ENCODE assay signal across 2 cellular contexts in the genomic region with DNA sequence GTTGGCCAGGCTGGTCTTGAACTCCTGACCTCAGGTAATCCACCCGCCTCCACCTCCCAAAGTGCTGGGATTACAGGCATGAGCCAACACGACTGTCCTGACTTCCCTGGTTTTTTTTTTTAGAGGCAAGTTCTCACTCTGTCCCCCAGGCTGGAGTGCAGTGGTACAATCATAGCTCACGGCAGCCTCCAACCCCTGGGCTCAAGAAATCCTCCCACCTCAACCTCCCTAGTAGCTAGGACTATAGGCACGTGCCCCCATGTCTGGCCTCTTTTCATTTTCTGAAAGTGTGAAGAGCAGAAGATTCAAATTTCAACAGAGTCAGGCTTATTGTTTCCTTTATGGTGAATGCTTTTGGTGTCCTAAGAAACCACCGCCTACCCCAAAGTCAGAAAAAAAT.
TF ChIP-seq lines count a peak whose summit lies in the region.

No MANE protein-coding gene starts in this region.

TF ChIP-seq in HepG2, 621 proteins besides CTCF, POLR2A, EP300 and RAD21:
- TF ChIP-seq BHLHE40 (IDR thresholded peaks at IDR 0.05; ENCODE audit: low read length) (0 out of 2 replicates have a peak, but pooled peaks have one; percentile 46), ZNF234 (CRISPR knock-in tag; conservative IDR thresholded peaks at IDR 0.05) (no peak), AGO1 (IDR thresholded peaks at IDR 0.05; ENCODE audit: low read depth, low read length, poor library complexity, severe bottlenecking) (no peak), SOX6 (IDR thresholded peaks at IDR 0.05) (no peak), SOX6 (CRISPR knock-in tag; IDR thresholded peaks at IDR 0.05) (peak; percentile 41; the same call in 1 of the 2 replicates)
- TF ChIP-seq, protein P1, sequence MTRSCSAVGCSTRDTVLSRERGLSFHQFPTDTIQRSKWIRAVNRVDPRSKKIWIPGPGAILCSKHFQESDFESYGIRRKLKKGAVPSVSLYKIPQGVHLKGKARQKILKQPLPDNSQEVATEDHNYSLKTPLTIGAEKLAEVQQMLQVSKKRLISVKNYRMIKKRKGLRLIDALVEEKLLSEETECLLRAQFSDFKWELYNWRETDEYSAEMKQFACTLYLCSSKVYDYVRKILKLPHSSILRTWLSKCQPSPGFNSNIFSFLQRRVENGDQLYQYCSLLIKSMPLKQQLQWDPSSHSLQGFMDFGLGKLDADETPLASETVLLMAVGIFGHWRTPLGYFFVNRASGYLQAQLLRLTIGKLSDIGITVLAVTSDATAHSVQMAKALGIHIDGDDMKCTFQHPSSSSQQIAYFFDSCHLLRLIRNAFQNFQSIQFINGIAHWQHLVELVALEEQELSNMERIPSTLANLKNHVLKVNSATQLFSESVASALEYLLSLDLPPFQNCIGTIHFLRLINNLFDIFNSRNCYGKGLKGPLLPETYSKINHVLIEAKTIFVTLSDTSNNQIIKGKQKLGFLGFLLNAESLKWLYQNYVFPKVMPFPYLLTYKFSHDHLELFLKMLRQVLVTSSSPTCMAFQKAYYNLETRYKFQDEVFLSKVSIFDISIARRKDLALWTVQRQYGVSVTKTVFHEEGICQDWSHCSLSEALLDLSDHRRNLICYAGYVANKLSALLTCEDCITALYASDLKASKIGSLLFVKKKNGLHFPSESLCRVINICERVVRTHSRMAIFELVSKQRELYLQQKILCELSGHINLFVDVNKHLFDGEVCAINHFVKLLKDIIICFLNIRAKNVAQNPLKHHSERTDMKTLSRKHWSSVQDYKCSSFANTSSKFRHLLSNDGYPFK (CRISPR knock-in tag; IDR thresholded peaks at IDR 0.05; ENCODE audit: borderline replicate concordance) = no peak
- TF ChIP-seq, protein P2, sequence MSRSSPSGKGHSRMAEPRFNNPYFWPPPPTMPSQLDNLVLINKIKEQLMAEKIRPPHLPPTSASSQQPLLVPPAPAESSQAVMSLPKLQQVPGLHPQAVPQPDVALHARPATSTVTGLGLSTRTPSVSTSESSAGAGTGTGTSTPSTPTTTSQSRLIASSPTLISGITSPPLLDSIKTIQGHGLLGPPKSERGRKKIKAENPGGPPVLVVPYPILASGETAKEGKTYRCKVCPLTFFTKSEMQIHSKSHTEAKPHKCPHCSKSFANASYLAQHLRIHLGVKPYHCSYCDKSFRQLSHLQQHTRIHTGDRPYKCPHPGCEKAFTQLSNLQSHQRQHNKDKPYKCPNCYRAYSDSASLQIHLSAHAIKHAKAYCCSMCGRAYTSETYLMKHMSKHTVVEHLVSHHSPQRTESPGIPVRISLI (CRISPR knock-in tag; IDR thresholded peaks at IDR 0.05; ENCODE audit: borderline replicate concordance) = no peak
- TF ChIP-seq, protein P3, sequence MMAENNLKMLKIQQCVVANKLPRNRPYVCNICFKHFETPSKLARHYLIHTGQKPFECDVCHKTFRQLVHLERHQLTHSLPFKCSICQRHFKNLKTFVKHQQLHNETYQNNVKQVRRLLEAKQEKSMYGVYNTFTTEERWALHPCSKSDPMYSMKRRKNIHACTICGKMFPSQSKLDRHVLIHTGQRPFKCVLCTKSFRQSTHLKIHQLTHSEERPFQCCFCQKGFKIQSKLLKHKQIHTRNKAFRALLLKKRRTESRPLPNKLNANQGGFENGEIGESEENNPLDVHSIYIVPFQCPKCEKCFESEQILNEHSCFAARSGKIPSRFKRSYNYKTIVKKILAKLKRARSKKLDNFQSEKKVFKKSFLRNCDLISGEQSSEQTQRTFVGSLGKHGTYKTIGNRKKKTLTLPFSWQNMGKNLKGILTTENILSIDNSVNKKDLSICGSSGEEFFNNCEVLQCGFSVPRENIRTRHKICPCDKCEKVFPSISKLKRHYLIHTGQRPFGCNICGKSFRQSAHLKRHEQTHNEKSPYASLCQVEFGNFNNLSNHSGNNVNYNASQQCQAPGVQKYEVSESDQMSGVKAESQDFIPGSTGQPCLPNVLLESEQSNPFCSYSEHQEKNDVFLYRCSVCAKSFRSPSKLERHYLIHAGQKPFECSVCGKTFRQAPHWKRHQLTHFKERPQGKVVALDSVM (CRISPR knock-in tag; IDR thresholded peaks at IDR 0.05) = peak; percentile 83
- TF ChIP-seq, protein P4, sequence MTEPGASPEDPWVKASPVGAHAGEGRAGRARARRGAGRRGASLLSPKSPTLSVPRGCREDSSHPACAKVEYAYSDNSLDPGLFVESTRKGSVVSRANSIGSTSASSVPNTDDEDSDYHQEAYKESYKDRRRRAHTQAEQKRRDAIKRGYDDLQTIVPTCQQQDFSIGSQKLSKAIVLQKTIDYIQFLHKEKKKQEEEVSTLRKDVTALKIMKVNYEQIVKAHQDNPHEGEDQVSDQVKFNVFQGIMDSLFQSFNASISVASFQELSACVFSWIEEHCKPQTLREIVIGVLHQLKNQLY (CRISPR knock-in tag; IDR thresholded peaks at IDR 0.05) = no peak

TF ChIP-seq in K562, 482 proteins besides CTCF, POLR2A, EP300 and RAD21:
- TF ChIP-seq L3MBTL2 (IDR thresholded peaks at IDR 0.05) = 0 out of 2 replicates have a peak, but pooled peaks have one; percentile 21
- TF ChIP-seq CBFB (CRISPR knock-in tag; IDR thresholded peaks at IDR 0.05) = no peak
